Comparison of ENCODE assay signal across 8 cellular contexts in genomic region chr2:129877289-129877741, GRCh38.
DNase-seq lines count a peak whose midpoint lies in the region; FAIRE-seq and TF ChIP-seq lines count a peak whose summit lies in the region.

No MANE protein-coding gene starts in this region.

- no peak overlapping the region for H2BK20ac ChIP-seq in H9 (ENCODE audit: low read depth, low read length, poor library complexity, severe bottlenecking)

- no peaks in the 10 kb centered on the region for H3K27me3 ChIP-seq in H9 (ENCODE audit: insufficient read depth, low read length)
- no peaks in the 10 kb centered on the region for H3K27me3 ChIP-seq in ascending aorta
- H3K27me3 ChIP-seq in rectal smooth muscle tissue (ENCODE audit: control insufficient read depth, insufficient read depth, low read length) = no peaks in the 10 kb centered on the region

- H4K5ac ChIP-seq in H9 (ENCODE audit: insufficient read length, low read depth, low read length) = no peak overlapping the region

- H2BK15ac ChIP-seq in H9 (ENCODE audit: low read depth, low read length) = no peak overlapping the region

- no peak overlapping the region for H3K14ac ChIP-seq in H9 (ENCODE audit: insufficient read depth, low read length)

- H3K9me3 ChIP-seq in H9 (ENCODE audit: control insufficient read depth, low read depth, low read length) (no peaks in the 10 kb centered on the region), ascending aorta (no peaks in the 10 kb centered on the region)

- peak overlapping the region; percentile 82 to 86 for H3K4me3 ChIP-seq in ascending aorta
- peak overlapping the region; percentile 90 for H3K4me3 ChIP-seq in rectal smooth muscle tissue (ENCODE audit: low read length)

- WGBS in H9 (ENCODE audit: extremely low coverage, insufficient read length, low lambda C conversion rate) = no CpG with 5 or more reads among the region's 20 CpGs

- H3K4me1 Mint-ChIP-seq in H9 = peaks cover 9 to 11% of the 10 kb centered on the region in 2 experiments
- H3K4me1 Mint-ChIP-seq in T-helper 2 cell treated with Interferon-gamma antibody and Interleukin-4, amounts not matched to agents 5 μg/mL and 100 μg/mL, for 36 hours (ENCODE audit: low read depth) = peaks cover 5% of the 10 kb centered on the region

- H3K27ac Mint-ChIP-seq in H9 = peak overlapping the region; percentile 78 to 83 (median 82); a peak in 3 of 7 replicates
- peak overlapping the region; percentile 68 for H3K27ac Mint-ChIP-seq in T-helper 2 cell treated with Interferon-gamma antibody and Interleukin-4, amounts not matched to agents 5 μg/mL and 100 μg/mL, for 36 hours

- peak overlapping the region; percentile 75 for H3K4me2 ChIP-seq in H9 (ENCODE audit: insufficient read depth, insufficient read length, low read length)

- H3K27ac ChIP-seq in H9 (ENCODE audit: insufficient read length, low read depth, low read length) (no peak overlapping the region), ascending aorta (peak overlapping the region; percentile 75 to 80), rectal smooth muscle tissue (ENCODE audit: low read depth, low read length) (peak overlapping the region; percentile 79)

- no peaks in the 10 kb centered on the region for H3K9me3 Mint-ChIP-seq in H9
- H3K9me3 Mint-ChIP-seq in T-helper 2 cell treated with Interferon-gamma antibody and Interleukin-4, amounts not matched to agents 5 μg/mL and 100 μg/mL, for 36 hours = no peaks in the 10 kb centered on the region

- H3K9ac ChIP-seq in H9 (ENCODE audit: extremely low read depth, insufficient read length, low read length) (peak overlapping the region; percentile 45), rectal smooth muscle tissue (ENCODE audit: low read length) (peak overlapping the region; percentile 66)

- TF ChIP-seq CTCF in H9 (conservative IDR thresholded peaks at IDR 0.05) = no peak
- TF ChIP-seq CTCF in ascending aorta (IDR thresholded peaks at IDR 0.05) = no peak

- H3K36me3 ChIP-seq in ascending aorta (no peaks in the 10 kb centered on the region), rectal smooth muscle tissue (ENCODE audit: control insufficient read depth, insufficient read depth, low read length) (no peaks in the 10 kb centered on the region)

- H3K23me2 ChIP-seq in H9 (ENCODE audit: insufficient read length, low read depth, low read length, poor library complexity, severe bottlenecking) = peaks cover 4% of the 10 kb centered on the region

- H4K20me1 ChIP-seq in H9 (ENCODE audit: control insufficient read depth, insufficient read depth, insufficient read length) = no peaks in the 10 kb centered on the region

- H3K56ac ChIP-seq in H9 (ENCODE audit: insufficient read length, low read depth, low read length) = no peak overlapping the region

- peak; percentile 85 for DNase-seq in ELF-1 (ENCODE audit: low read depth, low spot score)
- peak; percentile 95 for DNase-seq in H9
- peak; percentile 79 for DNase-seq in NCI-H1092 treated with DMSO at 0.1 percent for 48 hours (lab: John Stamatoyannopoulos, UW)
- DNase-seq in T-helper 2 cell treated with Interferon-gamma antibody and Interleukin-4, amounts not matched to agents 5 μg/mL and 100 μg/mL, for 36 hours (ENCODE audit: low spot score) = peak; percentile 55
- DNase-seq in ascending aorta (ENCODE audit: low spot score in 2 of 2) = peak; percentile 81 to 95
- peak; percentile 71 to 95 for DNase-seq in hippocampal formation (lab: John Stamatoyannopoulos, UW)
- peak; percentile 99 for DNase-seq in urothelium cell line (ENCODE audit: low spot score)

- H4K91ac ChIP-seq in H9 (ENCODE audit: insufficient read length, low read depth, low read length) = no peak overlapping the region

- no peaks in the 10 kb centered on the region for H3K79me2 ChIP-seq in H9 (ENCODE audit: insufficient read depth, low read length)

- H2BK5ac ChIP-seq in H9 (ENCODE audit: insufficient read length, low read length) = no peak overlapping the region

- peak; percentile 91 for FAIRE-seq in urothelium cell line (lab: Jason Lieb, UNC)

- H3K27me3 Mint-ChIP-seq in H9 (ENCODE audit: low read depth) = no peaks in the 10 kb centered on the region; the same call in 1 of the 2 replicates
- peaks cover 3% of the 10 kb centered on the region for H3K27me3 Mint-ChIP-seq in T-helper 2 cell treated with Interferon-gamma antibody and Interleukin-4, amounts not matched to agents 5 μg/mL and 100 μg/mL, for 36 hours (ENCODE audit: low read depth)

- no peak overlapping the region for H2BK12ac ChIP-seq in H9 (ENCODE audit: insufficient read length, low read depth, low read length)

- no peak overlapping the region for H3K18ac ChIP-seq in H9 (ENCODE audit: insufficient read length, low read depth, low read length)

- no peaks in the 10 kb centered on the region for H3K79me1 ChIP-seq in H9 (ENCODE audit: insufficient read depth, low read depth, low read length, poor library complexity, severe bottlenecking)

- H3T11ph ChIP-seq in H9 (ENCODE audit: low read length) = no peak overlapping the region

- peak overlapping the region; percentile 91 to 94 for H3K4me3 Mint-ChIP-seq in H9
- peak overlapping the region; percentile 92 for H3K4me3 Mint-ChIP-seq in T-helper 2 cell treated with Interferon-gamma antibody and Interleukin-4, amounts not matched to agents 5 μg/mL and 100 μg/mL, for 36 hours

- H3K4ac ChIP-seq in H9 (ENCODE audit: low read depth, low read length) = no peak overlapping the region

- peak overlapping the region; percentile 18 for H2AFZ ChIP-seq in H9 (ENCODE audit: low read length)

- no peak overlapping the region for H4K8ac ChIP-seq in H9 (replicated peaks; ENCODE audit: insufficient read length, low read depth, low read length)

- no peaks in the 10 kb centered on the region; a peak in 1 of 7 replicates for H3K36me3 Mint-ChIP-seq in H9 (ENCODE audit: insufficient read depth in 1 of 3, low read depth in 3 of 3)
- no peaks in the 10 kb centered on the region for H3K36me3 Mint-ChIP-seq in T-helper 2 cell treated with Interferon-gamma antibody and Interleukin-4, amounts not matched to agents 5 μg/mL and 100 μg/mL, for 36 hours (ENCODE audit: low read depth)

- H3K23ac ChIP-seq in H9 (ENCODE audit: insufficient read length, low read depth, low read length) = no peak overlapping the region

- no peak overlapping the region for H2AK5ac ChIP-seq in H9 (ENCODE audit: insufficient read length, low read length)

- intact Hi-C loops in ascending aorta (cut with DNase I) = loop anchor here (5.0 to 10.0 kb wide), 6 partner anchors 465 to 1993 kb away; partner anchors contain the start of genes AMMECR1L, GPR148, HS6ST1 and IMP4

- H3K4me1 ChIP-seq in H9 (ENCODE audit: insufficient read depth, low read length) = no peaks in the 10 kb centered on the region
- H3K4me1 ChIP-seq in ascending aorta = peaks cover 0 to 11% of the 10 kb centered on the region in 2 donors
- H3K4me1 ChIP-seq in rectal smooth muscle tissue (ENCODE audit: control insufficient read depth, insufficient read depth, low read length) = peaks cover 3% of the 10 kb centered on the region

- H2BK120ac ChIP-seq in H9 (ENCODE audit: low read depth, low read length, poor library complexity, severe bottlenecking) = no peak overlapping the region
